In genomic region chr2:220562375-220563140, GRCh38 we compare ENCODE assay signal across 22 cellular contexts.
A peak's percentile ranks its signal among the peaks of the same experiment; 100 is the strongest.
DNase-seq lines count a peak whose midpoint lies in the region; ATAC-seq, FAIRE-seq and TF ChIP-seq lines count a peak whose summit lies in the region.
"Had no signal": no experiment of that assay in that cellular context is flagged by ENCODE, and none has a peak within 500 bp of the region (broad histone marks: within the 10 kb centered on the region; RNA-seq: fewer than 3 reads in every experiment).

No MANE protein-coding gene starts in this region.

- TF ChIP-seq EP300 in A549 (IDR thresholded peaks at IDR 0.05): no peak

- no TSS peak for BruUV-seq in IMR-90 (replicated peaks; lab: Mats Ljungman, UMichigan)

- H3K9me3 ChIP-seq in A549: no peaks in the 10 kb centered on the region
- no peaks in the 10 kb centered on the region for H3K9me3 ChIP-seq in IMR-90 (ENCODE audit: control insufficient read depth, insufficient read depth, low read length)
- H3K9me3 ChIP-seq: BLaER1 treated with 17β-estradiol and CSF1 and Interleukin-3, amounts not matched to agents 10 nM and 100 nM; Caco-2 had no signal

- DNase-seq in A549 (ENCODE audit: low read depth in 1 of 2, low spot score in 1 of 2) (no peak), IMR-90 (no peak), iris pigment epithelial cell (ENCODE audit: low read depth) (peak; percentile 14), renal cortical epithelial cell (ENCODE audit: low read depth) (peak; percentile 23), NCI-H2081 (lab: John Stamatoyannopoulos, UW) (no peak), dorsolateral prefrontal cortex (no peak), ureter (ENCODE audit: low spot score) (no peak)
- DNase-seq: 8988T; AML-193; Caco-2; Calu3; CD4-positive, alpha-beta T cell; CD8-positive, alpha-beta T cell; DMS79 treated with DMSO at 0.1 percent for 48 hours; GF-D8 had no signal

- TF ChIP-seq CTCF in A549 (IDR thresholded peaks at IDR 0.05) (no peak), IMR-90 (conservative IDR thresholded peaks at IDR 0.05; ENCODE audit: low read depth, low read length) (no peak), dorsolateral prefrontal cortex (IDR thresholded peaks at IDR 0.05 in 54 of 56, conservative IDR thresholded peaks at IDR 0.05 in 2 of 56; ENCODE audit: low read depth in 1 of 56, partially characterized antibody in 56 of 56) (no peak)

- H2BK5ac ChIP-seq in IMR-90 (ENCODE audit: low read depth, low read length, poor library complexity, severe bottlenecking): no peak overlapping the region

- peak overlapping the region; percentile 88; the same call in 1 of the 2 replicates for H3K18ac ChIP-seq in IMR-90 (ENCODE audit: low read depth, low read length)

- H2BK15ac ChIP-seq in IMR-90 (ENCODE audit: low read depth, low read length): no peak overlapping the region

- 0 out of 2 replicates have a peak overlapping the region, but pooled peaks have one; percentile 29 for H2BK120ac ChIP-seq in IMR-90 (ENCODE audit: low read depth, low read length)

- H2AK9ac ChIP-seq in IMR-90 (replicated peaks; ENCODE audit: low read depth, low read length, poor library complexity): no peak overlapping the region

- no peak for TF ChIP-seq POLR2A in A549 (IDR thresholded peaks at IDR 0.05; ENCODE audit: low read length)
- TF ChIP-seq POLR2A in IMR-90 (IDR thresholded peaks at IDR 0.05; ENCODE audit: low read depth, low read length): no peak

- H3K27ac ChIP-seq in A549 (no peak overlapping the region), IMR-90 (ENCODE audit: insufficient read depth, low read length) (no peak overlapping the region), dorsolateral prefrontal cortex (no peak overlapping the region)
- H3K27ac ChIP-seq: BLaER1 treated with 17β-estradiol and CSF1 and Interleukin-3, amounts not matched to agents 10 nM and 100 nM; C4-2B had no signal

- no peaks in the 10 kb centered on the region for H3K4me1 ChIP-seq in A549
- no peaks in the 10 kb centered on the region for H3K4me1 ChIP-seq in IMR-90 (ENCODE audit: control insufficient read depth, insufficient read depth, low read length)
- H3K4me1 ChIP-seq: Caco-2 had no signal

- H2BK20ac ChIP-seq in IMR-90 (ENCODE audit: low read depth, low read length): no peak overlapping the region

- dilution Hi-C loops in IMR-90 (cut with HindIII; ENCODE audit: low sequenced_read_pairs, unreplicated experiment): no loop called here

- FAIRE-seq in A549 (lab: Jason Lieb, UNC): no peak
- FAIRE-seq: A204.1, D721Med, G401.6, GM12891, GM19239 had no signal

- 66% methylated on average over 4 of the region's 4 CpGs for WGBS in A549 (ENCODE audit: missing lambda C conversion rate)
- no CpG with 5 or more reads among the region's 4 CpGs for WGBS in IMR-90 (ENCODE audit: extremely low coverage in 2 of 2, insufficient read length in 1 of 2), 2 experiments

- H2AFZ ChIP-seq in IMR-90 (replicated peaks; ENCODE audit: low read length, poor library complexity): no peak overlapping the region

- no peak overlapping the region for H3K23ac ChIP-seq in IMR-90 (ENCODE audit: low read depth, low read length)

- H4K20me1 ChIP-seq in IMR-90 (ENCODE audit: insufficient read depth, low read length): no peaks in the 10 kb centered on the region
- H4K20me1 ChIP-seq: BLaER1 treated with 17β-estradiol and CSF1 and Interleukin-3, amounts not matched to agents 10 nM and 100 nM had no signal

- ATAC-seq in A549 (no peak), IMR-90 (ENCODE audit: low read depth) (no peak)
- ATAC-seq: CD8-positive, alpha-beta T cell had no signal

- in situ Hi-C loops in IMR-90 (cut with MboI; ENCODE audit: low sequenced_read_pairs): no loop called here

- POLR2A ChIA-PET in A549 (lab: Yijun Ruan, JAX): no interaction called here
- POLR2A ChIA-PET in IMR-90 (lab: Charles Lee; ENCODE audit: unreplicated experiment): no interaction called here

- no peak overlapping the region for H2AK5ac ChIP-seq in IMR-90 (ENCODE audit: low read depth, low read length)

- no peak overlapping the region for H3K9ac ChIP-seq in IMR-90 (ENCODE audit: low read depth, low read length)
- H3K9ac ChIP-seq: BLaER1 treated with 17β-estradiol and CSF1 and Interleukin-3, amounts not matched to agents 10 nM and 100 nM had no signal

- H3K79me1 ChIP-seq in IMR-90 (ENCODE audit: low read depth in 1 of 2, low read length in 2 of 2): no peaks in the 10 kb centered on the region

- H4K91ac ChIP-seq in IMR-90 (ENCODE audit: insufficient read depth, low read depth, low read length): no peak overlapping the region

- no peak overlapping the region for H3K4me3 ChIP-seq in A549
- no peak overlapping the region for H3K4me3 ChIP-seq in IMR-90 (ENCODE audit: insufficient read depth, low read depth, low read length)
- H3K4me3 ChIP-seq in dorsolateral prefrontal cortex: no peak overlapping the region
- H3K4me3 ChIP-seq: BLaER1 treated with 17β-estradiol and CSF1 and Interleukin-3, amounts not matched to agents 10 nM and 100 nM had no signal

- no peaks in the 10 kb centered on the region for H3K36me3 ChIP-seq in IMR-90 (ENCODE audit: control insufficient read depth, insufficient read depth, low read length)
- H3K36me3 ChIP-seq: BLaER1 treated with 17β-estradiol and CSF1 and Interleukin-3, amounts not matched to agents 10 nM and 100 nM had no signal

- H3K14ac ChIP-seq in IMR-90 (replicated peaks; ENCODE audit: low read depth, low read length): peak overlapping the region; percentile 72; the same call in 1 of the 2 replicates

- TF ChIP-seq RAD21 in A549 (conservative IDR thresholded peaks at IDR 0.05 in 1 of 2, IDR thresholded peaks at IDR 0.05 in 1 of 2): no peak
- TF ChIP-seq RAD21 in IMR-90 (IDR thresholded peaks at IDR 0.05; ENCODE audit: low read length): no peak

- H3K4me2 ChIP-seq in A549 (no peak overlapping the region), IMR-90 (ENCODE audit: low read depth, low read length) (no peak overlapping the region)
- H3K4me2 ChIP-seq: BLaER1 treated with 17β-estradiol and CSF1 and Interleukin-3, amounts not matched to agents 10 nM and 100 nM had no signal

- no peaks in the 10 kb centered on the region for H3K27me3 ChIP-seq in IMR-90 (ENCODE audit: control insufficient read depth, insufficient read depth, low read length)
- no peaks in the 10 kb centered on the region for H3K27me3 ChIP-seq in dorsolateral prefrontal cortex
- H3K27me3 ChIP-seq: BLaER1 treated with 17β-estradiol and CSF1 and Interleukin-3, amounts not matched to agents 10 nM and 100 nM had no signal

- H3K56ac ChIP-seq in IMR-90 (ENCODE audit: extremely low read depth, insufficient read depth, low read length): no peak overlapping the region

- intact Hi-C loops in IMR-90 (cut with micrococcal nuclease) (no loop called here), dorsolateral prefrontal cortex (cut with DNase I) (no loop called here)

- H4K5ac ChIP-seq in IMR-90 (ENCODE audit: low read depth, low read length): peak overlapping the region; percentile 42; the same call in 1 of the 2 replicates

- CTCF ChIA-PET in A549 (lab: Yijun Ruan, JAX) (no interaction called here), IMR-90 (lab: Yijun Ruan, JAX) (no interaction called here)

- no peaks in the 10 kb centered on the region for H3K9me1 ChIP-seq in IMR-90 (ENCODE audit: insufficient read depth, low read length)

- peak overlapping the region; percentile 7; the same call in 1 of the 2 replicates for H3K4ac ChIP-seq in IMR-90 (ENCODE audit: low read depth, low read length)

- no peak overlapping the region for H4K8ac ChIP-seq in IMR-90 (ENCODE audit: low read depth in 2 of 2, low read length in 2 of 2)

TF ChIP-seq in A549, 52 proteins besides CTCF, POLR2A, EP300 and RAD21:
- peak; percentile 52 for TF ChIP-seq MAFK (IDR thresholded peaks at IDR 0.05; ENCODE audit: partially characterized antibody)
- no peak for TF ChIP-seq CEBPB (IDR thresholded peaks at IDR 0.05)
- TF ChIP-seq NFE2L2 (conservative IDR thresholded peaks at IDR 0.05; ENCODE audit: low read length): peak; percentile 31; the same call in 1 of the 2 replicates
TF ChIP-seq in A549: peak in this region for 2.

TF ChIP-seq in IMR-90, 13 proteins besides CTCF, POLR2A, EP300 and RAD21:
- no peak for TF ChIP-seq FOS (IDR thresholded peaks at IDR 0.05; ENCODE audit: low read depth, low read length)
- peak; percentile 58 for TF ChIP-seq MAFK (IDR thresholded peaks at IDR 0.05; ENCODE audit: low read depth, low read length)
- no peak for TF ChIP-seq RFX5 (IDR thresholded peaks at IDR 0.05; ENCODE audit: low read depth, low read length)
- no peak for TF ChIP-seq MXI1 (IDR thresholded peaks at IDR 0.05; ENCODE audit: borderline replicate concordance, low read depth, low read length)
- TF ChIP-seq MAZ (IDR thresholded peaks at IDR 0.05; ENCODE audit: borderline replicate concordance, low read depth, low read length): no peak
- no peak for TF ChIP-seq BHLHE40 (IDR thresholded peaks at IDR 0.05; ENCODE audit: low read depth, low read length)
- peak; percentile 89 for TF ChIP-seq NFE2L2 (IDR thresholded peaks at IDR 0.05; ENCODE audit: low read depth, low read length)

Comparison
In these comparisons a context has a peak if more than half of its experiments do, and no peak if none do; other contexts are left out.
1. DNase-seq: peak in iris pigment epithelial cell (single experiment) and renal cortical epithelial cell (single experiment); none in A549 (0 of 2), IMR-90 (single experiment), NCI-H2081 (0 of 2), dorsolateral prefrontal cortex (0 of 10) and ureter (single experiment).